Comparison of ENCODE assay signal across 8 cellular contexts in the genomic region with DNA sequence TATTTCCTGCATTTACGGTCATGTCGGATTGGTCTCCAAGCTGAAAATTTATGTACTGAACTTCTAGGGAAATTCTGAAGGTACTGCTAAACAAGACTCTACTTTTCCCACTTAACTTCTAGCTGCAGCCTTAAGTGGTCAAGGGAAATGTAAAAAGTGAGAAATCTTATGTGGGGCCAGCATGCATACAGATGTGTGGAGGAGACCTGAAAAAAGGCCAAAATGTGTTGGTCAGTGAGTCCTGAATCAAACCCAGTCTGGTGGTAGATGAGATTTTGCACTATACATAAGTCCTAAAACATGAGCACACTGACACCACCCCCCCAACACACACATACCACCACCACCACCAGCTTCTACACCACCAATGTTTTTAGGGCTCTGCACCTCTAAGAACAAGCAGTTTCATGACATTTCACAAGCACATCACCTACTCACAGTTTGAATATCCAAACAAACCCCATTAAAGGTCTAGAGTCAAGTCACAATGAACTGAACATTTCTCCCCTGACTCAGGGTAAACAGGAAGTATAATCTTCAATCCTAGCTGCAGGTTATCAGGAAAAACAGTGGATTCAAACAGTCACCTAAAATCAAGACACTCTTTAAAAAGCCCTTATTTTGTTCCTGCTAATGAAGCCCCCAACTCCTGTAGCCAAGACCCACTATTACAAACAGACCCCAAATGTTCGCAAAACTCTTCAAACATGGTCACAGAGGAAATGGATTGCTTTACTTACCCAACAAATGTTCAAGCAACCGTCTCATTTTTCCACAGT. TPM values are rescaled to one million over a fixed set of nuclear protein-coding genes. Genes with fewer than 3 reads are reported as not detected.
DNase-seq lines count a peak whose midpoint lies in the region; ATAC-seq and TF ChIP-seq lines count a peak whose summit lies in the region.

No MANE protein-coding gene starts in this region.

- POLR2A ChIA-PET in HEK293 (lab: Yijun Ruan, JAX), result interaction anchor here (0.9 kb wide), 1 partner anchor 29 kb away, joined by 3 read pairs; no protein-coding TSS in a partner anchor

- no peak for ATAC-seq in HG03280 (IDR thresholded peaks at IDR 0.05; ENCODE audit: unreplicated experiment)
- ATAC-seq in GM18873 (IDR thresholded peaks at IDR 0.05; ENCODE audit: low FRiP score, unreplicated experiment), result no peak

- peak overlapping the region; percentile 30 for H3K4me3 ChIP-seq in HEK293 (ENCODE audit: low read depth, low read length)
- no peak overlapping the region for H3K4me3 ChIP-seq in SJSA1
- H3K4me3 ChIP-seq in esophagus (ENCODE audit: low read depth in 1 of 2, low read length in 2 of 2), result peak overlapping the region; percentile 18 to 47
- H3K4me3 ChIP-seq in skeletal muscle tissue (ENCODE audit: low read length in 3 of 3), result peak overlapping the region in 2 of 3 donors; percentile 28 to 50

- TF ChIP-seq CTCF in HEK293 (tag by site-specific recombination; IDR thresholded peaks at IDR 0.05), result no peak

- peak in 1 of 2 experiments; percentile 42 for DNase-seq in SJSA1 (ENCODE audit: low read depth in 1 of 2, low spot score in 2 of 2)
- no peak for DNase-seq in NCI-H2081 (lab: John Stamatoyannopoulos, UW)
- DNase-seq in GM19240 (ENCODE audit: insufficient read length, low spot score), result no peak

- no peaks in the 10 kb centered on the region for H3K27me3 ChIP-seq in SJSA1 (replicated peaks)
- no peaks in the 10 kb centered on the region for H3K27me3 ChIP-seq in esophagus (ENCODE audit: control insufficient read depth in 1 of 2, insufficient read depth in 2 of 2, low read length in 2 of 2)
- H3K27me3 ChIP-seq in skeletal muscle tissue (ENCODE audit: control insufficient read depth in 3 of 3, insufficient read depth in 3 of 3, low read length in 3 of 3), result no peaks in the 10 kb centered on the region

- peak overlapping the region; percentile 3 to 63 (median 41) for H3K9ac ChIP-seq in skeletal muscle tissue (ENCODE audit: low read depth in 1 of 3, low read length in 3 of 3)

- H3K4me1 ChIP-seq in HEK293 (ENCODE audit: control insufficient read depth, insufficient read depth, low read length), result peaks cover 53% of the 10 kb centered on the region
- H3K4me1 ChIP-seq in SJSA1 (replicated peaks), result peaks cover 99% of the 10 kb centered on the region
- peaks cover 12 to 19% of the 10 kb centered on the region in 2 donors for H3K4me1 ChIP-seq in esophagus (ENCODE audit: control insufficient read depth in 2 of 2, insufficient read depth in 2 of 2, low read length in 1 of 2)
- peaks cover 85 to 96% (median 93%) of the 10 kb centered on the region in 3 donors for H3K4me1 ChIP-seq in skeletal muscle tissue (ENCODE audit: control insufficient read depth in 3 of 3, insufficient read depth in 3 of 3, low read length in 3 of 3)

- H3K9me3 ChIP-seq in HEK293 (ENCODE audit: control insufficient read depth, insufficient read depth, low read depth, low read length) (no peaks in the 10 kb centered on the region), SJSA1 (replicated peaks) (no peaks in the 10 kb centered on the region), esophagus (ENCODE audit: control insufficient read depth in 2 of 2, insufficient read depth in 1 of 2, low read depth in 1 of 2, low read length in 1 of 2) (no peaks in the 10 kb centered on the region), skeletal muscle tissue (ENCODE audit: control insufficient read depth in 3 of 3, low read length in 3 of 3) (no peaks in the 10 kb centered on the region)

- peaks cover 0 to 4% of the 10 kb centered on the region in 2 experiments; a peak in 1 of 3 replicates for H3K36me3 ChIP-seq in HEK293 (ENCODE audit: control insufficient read depth in 2 of 2, insufficient read depth in 1 of 2, low read length in 2 of 2)
- H3K36me3 ChIP-seq in SJSA1, result peaks cover 7% of the 10 kb centered on the region
- H3K36me3 ChIP-seq in esophagus (ENCODE audit: control insufficient read depth in 2 of 2, insufficient read depth in 2 of 2, low read length in 1 of 2), result no peaks in the 10 kb centered on the region
- no peaks in the 10 kb centered on the region for H3K36me3 ChIP-seq in skeletal muscle tissue (ENCODE audit: control insufficient read depth in 3 of 3, insufficient read depth in 3 of 3, low read length in 3 of 3)

- H3K27ac ChIP-seq in HEK293 (ENCODE audit: extremely low read depth, low read depth, low read length), result peak overlapping the region; percentile 51; the same call in 1 of the 2 replicates
- peak overlapping the region; percentile 96 for H3K27ac ChIP-seq in SJSA1
- peak overlapping the region; percentile 84 to 98 for H3K27ac ChIP-seq in esophagus (ENCODE audit: low read depth in 2 of 2, low read length in 1 of 2)
- peak overlapping the region; percentile 96 for H3K27ac ChIP-seq in skeletal muscle tissue (ENCODE audit: low read depth, low read length)

- WGBS in esophagus, 2 donors, result 43 to 51% methylated on average over 4 of the region's 4 CpGs

- CTCF ChIA-PET in HEK293 (lab: Yijun Ruan, JAX), result interaction anchor here (0.7 to 2.1 kb wide), 4 partner anchors 28 to 83 kb away, joined by 3 to 21 read pairs (median 4); no protein-coding TSS in a partner anchor

TF ChIP-seq in HEK293, 187 proteins besides CTCF, POLR2A, EP300 and RAD21 (continues in another document):
- TF ChIP-seq, protein P1, sequence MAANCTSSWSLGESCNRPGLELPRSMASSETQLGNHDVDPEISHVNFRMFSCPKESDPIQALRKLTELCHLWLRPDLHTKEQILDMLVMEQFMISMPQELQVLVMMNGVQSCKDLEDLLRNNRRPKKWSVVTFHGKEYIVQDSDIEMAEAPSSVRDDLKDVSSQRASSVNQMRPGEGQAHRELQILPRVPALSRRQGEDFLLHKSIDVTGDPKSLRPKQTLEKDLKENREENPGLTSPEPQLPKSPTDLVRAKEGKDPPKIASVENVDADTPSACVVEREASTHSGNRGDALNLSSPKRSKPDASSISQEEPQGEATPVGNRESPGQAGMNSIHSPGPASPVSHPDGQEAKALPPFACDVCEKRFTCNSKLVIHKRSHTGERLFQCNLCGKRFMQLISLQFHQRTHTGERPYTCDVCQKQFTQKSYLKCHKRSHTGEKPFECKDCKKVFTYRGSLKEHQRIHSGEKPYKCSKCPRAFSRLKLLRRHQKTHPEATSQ (tag by site-specific recombination; IDR thresholded peaks at IDR 0.05), result no peak
- TF ChIP-seq ZNF354C (tag by site-specific recombination; IDR thresholded peaks at IDR 0.05; ENCODE audit: borderline replicate concordance, low read depth) (no peak), SCRT2 (tag by site-specific recombination; IDR thresholded peaks at IDR 0.05) (no peak), PRDM1 (tag by site-specific recombination; IDR thresholded peaks at IDR 0.05) (0 out of 2 replicates have a peak, but pooled peaks have one; percentile 45), ZNF654 (tag by site-specific recombination; IDR thresholded peaks at IDR 0.05; ENCODE audit: low read depth) (no peak), ZBTB20 (tag by site-specific recombination; IDR thresholded peaks at IDR 0.05) (0 out of 2 replicates have a peak, but pooled peaks have one; percentile 28), SP3 (tag by site-specific recombination; IDR thresholded peaks at IDR 0.05) (no peak), ZBTB17 (tag by site-specific recombination; IDR thresholded peaks at IDR 0.05) (peak; percentile 77)
- TF ChIP-seq, protein P2, sequence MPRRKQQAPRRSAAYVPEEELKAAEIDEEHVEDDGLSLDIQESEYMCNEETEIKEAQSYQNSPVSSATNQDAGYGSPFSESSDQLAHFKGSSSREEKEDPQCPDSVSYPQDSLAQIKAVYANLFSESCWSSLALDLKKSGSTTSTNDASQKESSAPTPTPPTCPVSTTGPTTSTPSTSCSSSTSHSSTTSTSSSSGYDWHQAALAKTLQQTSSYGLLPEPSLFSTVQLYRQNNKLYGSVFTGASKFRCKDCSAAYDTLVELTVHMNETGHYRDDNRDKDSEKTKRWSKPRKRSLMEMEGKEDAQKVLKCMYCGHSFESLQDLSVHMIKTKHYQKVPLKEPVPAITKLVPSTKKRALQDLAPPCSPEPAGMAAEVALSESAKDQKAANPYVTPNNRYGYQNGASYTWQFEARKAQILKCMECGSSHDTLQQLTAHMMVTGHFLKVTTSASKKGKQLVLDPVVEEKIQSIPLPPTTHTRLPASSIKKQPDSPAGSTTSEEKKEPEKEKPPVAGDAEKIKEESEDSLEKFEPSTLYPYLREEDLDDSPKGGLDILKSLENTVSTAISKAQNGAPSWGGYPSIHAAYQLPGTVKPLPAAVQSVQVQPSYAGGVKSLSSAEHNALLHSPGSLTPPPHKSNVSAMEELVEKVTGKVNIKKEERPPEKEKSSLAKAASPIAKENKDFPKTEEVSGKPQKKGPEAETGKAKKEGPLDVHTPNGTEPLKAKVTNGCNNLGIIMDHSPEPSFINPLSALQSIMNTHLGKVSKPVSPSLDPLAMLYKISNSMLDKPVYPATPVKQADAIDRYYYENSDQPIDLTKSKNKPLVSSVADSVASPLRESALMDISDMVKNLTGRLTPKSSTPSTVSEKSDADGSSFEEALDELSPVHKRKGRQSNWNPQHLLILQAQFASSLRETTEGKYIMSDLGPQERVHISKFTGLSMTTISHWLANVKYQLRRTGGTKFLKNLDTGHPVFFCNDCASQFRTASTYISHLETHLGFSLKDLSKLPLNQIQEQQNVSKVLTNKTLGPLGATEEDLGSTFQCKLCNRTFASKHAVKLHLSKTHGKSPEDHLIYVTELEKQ (tag by site-specific recombination; IDR thresholded peaks at IDR 0.05; ENCODE audit: borderline replicate concordance), result no peak
- TF ChIP-seq, protein P3, sequence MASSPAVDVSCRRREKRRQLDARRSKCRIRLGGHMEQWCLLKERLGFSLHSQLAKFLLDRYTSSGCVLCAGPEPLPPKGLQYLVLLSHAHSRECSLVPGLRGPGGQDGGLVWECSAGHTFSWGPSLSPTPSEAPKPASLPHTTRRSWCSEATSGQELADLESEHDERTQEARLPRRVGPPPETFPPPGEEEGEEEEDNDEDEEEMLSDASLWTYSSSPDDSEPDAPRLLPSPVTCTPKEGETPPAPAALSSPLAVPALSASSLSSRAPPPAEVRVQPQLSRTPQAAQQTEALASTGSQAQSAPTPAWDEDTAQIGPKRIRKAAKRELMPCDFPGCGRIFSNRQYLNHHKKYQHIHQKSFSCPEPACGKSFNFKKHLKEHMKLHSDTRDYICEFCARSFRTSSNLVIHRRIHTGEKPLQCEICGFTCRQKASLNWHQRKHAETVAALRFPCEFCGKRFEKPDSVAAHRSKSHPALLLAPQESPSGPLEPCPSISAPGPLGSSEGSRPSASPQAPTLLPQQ (tag by site-specific recombination; IDR thresholded peaks at IDR 0.05), result peak; percentile 50

RNA-seq across cellular contexts. Expression of a gene that starts 1.6 kb away (rescaled TPM):
- 6.0 and 13.5 TPM in 2 replicates for total RNA-seq in SJSA1 (2014; rRNA removed; shearing (Covaris generic))
- 10 to 100 TPM in 1 of 2 donors, 1 to 10 TPM in 1; 8.8 to 18.7 TPM for polyA plus RNA-seq in esophagus
- total RNA-seq in skeletal muscle tissue, result 13.6 TPM
